In genomic region chr5:1380011-1380817, GRCh38 we compare ENCODE assay signal across 8 cellular contexts.
A peak's percentile ranks its signal among the peaks of the same experiment; 100 is the strongest.
DNase-seq lines count a peak whose midpoint lies in the region; ATAC-seq and TF ChIP-seq lines count a peak whose summit lies in the region.

No MANE protein-coding gene starts in this region.

- peak overlapping the region; percentile 9 for H3K4me2 ChIP-seq in SU-DHL-6 (ENCODE audit: low read depth, low read length, poor library complexity, severe bottlenecking)

- peak; percentile 65 for TF ChIP-seq CTCF in SU-DHL-6 (IDR thresholded peaks at IDR 0.05; ENCODE audit: insufficient read depth, low read length, poor library complexity, severe bottlenecking)

- ATAC-seq in GM18511 (IDR thresholded peaks at IDR 0.05; ENCODE audit: unreplicated experiment) (peak; percentile 97), HG02943 (IDR thresholded peaks at IDR 0.05; ENCODE audit: low read depth, unreplicated experiment) (peak; percentile 72)
- peak; percentile 74 for ATAC-seq in activated naive CD8-positive, alpha-beta T cell treated with anti-CD3 and anti-CD28 coated beads, Interleukin-2, amount 50 U/mL, for 24 hours

- H3K4me1 Mint-ChIP-seq in activated naive CD8-positive, alpha-beta T cell treated with anti-CD3 and anti-CD28 coated beads, Interleukin-2, amount 50 U/mL, for 24 hours: peaks cover 12% of the 10 kb centered on the region

- H3K9me2 ChIP-seq in SU-DHL-6 (replicated peaks; ENCODE audit: insufficient read depth, low read length): no peaks in the 10 kb centered on the region

- DNase-seq in activated naive CD8-positive, alpha-beta T cell treated with anti-CD3 and anti-CD28 coated beads, Interleukin-2, amount 50 U/mL, for 24 hours: peak; percentile 60
- DNase-seq in inferior parietal cortex (ENCODE audit: extremely low spot score) (peak; percentile 21), SW 1271 (lab: John Stamatoyannopoulos, UW) (no peak), epidermal melanocyte (ENCODE audit: insufficient read length, low spot score) (no peak)
- peak in 2 of 3 donors; percentile 13 to 22 for DNase-seq in stimulated activated CD4-positive, alpha-beta T cell treated with anti-CD3 and anti-CD28 coated beads, TNF-alpha, amount 100 ng/mL, for 1 hour (ENCODE audit: low read depth in 3 of 3, low spot score in 1 of 3)

- H3K27me3 Mint-ChIP-seq in activated naive CD8-positive, alpha-beta T cell treated with anti-CD3 and anti-CD28 coated beads, Interleukin-2, amount 50 U/mL, for 24 hours: peaks cover 5% of the 10 kb centered on the region

- no peaks in the 10 kb centered on the region for H3K36me3 Mint-ChIP-seq in activated naive CD8-positive, alpha-beta T cell treated with anti-CD3 and anti-CD28 coated beads, Interleukin-2, amount 50 U/mL, for 24 hours (ENCODE audit: low read depth)

- H3F3A ChIP-seq in SU-DHL-6 (ENCODE audit: insufficient read depth): 0 out of 2 replicates have a peak, but pooled peaks cover 4% of the 10 kb centered on the region

- H2AFZ ChIP-seq in SU-DHL-6 (ENCODE audit: low read depth, low read length, severe bottlenecking): no peak overlapping the region

- H3K27ac Mint-ChIP-seq in activated naive CD8-positive, alpha-beta T cell treated with anti-CD3 and anti-CD28 coated beads, Interleukin-2, amount 50 U/mL, for 24 hours: no peak overlapping the region

- H3K79me2 ChIP-seq in SU-DHL-6 (ENCODE audit: insufficient read depth, low read length): no peaks in the 10 kb centered on the region

- H3K9ac ChIP-seq in SU-DHL-6 (ENCODE audit: low read length): no peak overlapping the region

- H3K9me3 ChIP-seq in SU-DHL-6 (ENCODE audit: insufficient read depth, low read length): no peaks in the 10 kb centered on the region

- H3K36me3 ChIP-seq in SU-DHL-6 (ENCODE audit: low read length): no peaks in the 10 kb centered on the region

- H3K4me3 Mint-ChIP-seq in activated naive CD8-positive, alpha-beta T cell treated with anti-CD3 and anti-CD28 coated beads, Interleukin-2, amount 50 U/mL, for 24 hours: peak overlapping the region; percentile 49

- H4K20me1 ChIP-seq in SU-DHL-6 (ENCODE audit: low read depth, low read length): no peaks in the 10 kb centered on the region

- H3K4me3 ChIP-seq in SU-DHL-6 (ENCODE audit: insufficient read depth, low read length, poor library complexity, severe bottlenecking): no peak overlapping the region

- no peaks in the 10 kb centered on the region for H3K27me3 ChIP-seq in SU-DHL-6 (ENCODE audit: low read length)

- H3K9me3 Mint-ChIP-seq in activated naive CD8-positive, alpha-beta T cell treated with anti-CD3 and anti-CD28 coated beads, Interleukin-2, amount 50 U/mL, for 24 hours: no peaks in the 10 kb centered on the region

- H3K27ac ChIP-seq in SU-DHL-6 (ENCODE audit: low read depth, low read length): no peak overlapping the region

Comparison
In these comparisons a context has a peak if more than half of its experiments do, and no peak if none do; other contexts are left out.
1. DNase-seq: peak in activated naive CD8-positive, alpha-beta T cell treated with anti-CD3 and anti-CD28 coated beads, Interleukin-2, amount 50 U/mL, for 24 hours (single experiment), inferior parietal cortex (single experiment) and stimulated activated CD4-positive, alpha-beta T cell treated with anti-CD3 and anti-CD28 coated beads, TNF-alpha, amount 100 ng/mL, for 1 hour (2 of 3); none in SW 1271 (0 of 2) and epidermal melanocyte (single experiment).
2. Peak in every context shown above with its lines, with median percentiles within 50 percentile points of each other: ATAC-seq.